Comparison of ENCODE assay signal across 2 cellular contexts in genomic region chr5:16880547-16880946, GRCh38.
TF ChIP-seq lines count a peak whose summit lies in the region.

No MANE protein-coding gene starts in this region.

TF ChIP-seq in IMR-90, 13 proteins besides CTCF, POLR2A, EP300 and RAD21:
- TF ChIP-seq CEBPB (IDR thresholded peaks at IDR 0.05; ENCODE audit: low read depth, low read length), result no peak
- no peak for TF ChIP-seq ELK1 (IDR thresholded peaks at IDR 0.05; ENCODE audit: borderline replicate concordance, low read depth, low read length)

TF ChIP-seq in WTC11, 78 proteins besides CTCF, POLR2A, EP300 and RAD21:
- TF ChIP-seq MLX (CRISPR knock-in tag; IDR thresholded peaks at IDR 0.05) (no peak), ZNF219 (CRISPR knock-in tag; IDR thresholded peaks at IDR 0.05; ENCODE audit: borderline replicate concordance) (no peak), ZNF396 (CRISPR knock-in tag; IDR thresholded peaks at IDR 0.05; ENCODE audit: borderline replicate concordance) (no peak), SMAD4 (CRISPR knock-in tag; IDR thresholded peaks at IDR 0.05) (no peak), TCF7 (CRISPR knock-in tag; IDR thresholded peaks at IDR 0.05; ENCODE audit: low read depth) (no peak), ZNF121 (CRISPR knock-in tag; IDR thresholded peaks at IDR 0.05) (no peak), SMAD3 (CRISPR knock-in tag; IDR thresholded peaks at IDR 0.05; ENCODE audit: borderline replicate concordance) (no peak), JUN (CRISPR knock-in tag; IDR thresholded peaks at IDR 0.05) (no peak), ZNF416 (CRISPR knock-in tag; IDR thresholded peaks at IDR 0.05) (no peak), NR3C1 (CRISPR knock-in tag; conservative IDR thresholded peaks at IDR 0.05; ENCODE audit: low read depth) (no peak), HMGA2 (CRISPR knock-in tag; IDR thresholded peaks at IDR 0.05) (no peak), ELF4 (CRISPR knock-in tag; IDR thresholded peaks at IDR 0.05; ENCODE audit: low read depth) (no peak), ZNF425 (CRISPR knock-in tag; conservative IDR thresholded peaks at IDR 0.05) (no peak), TEAD1 (CRISPR knock-in tag; IDR thresholded peaks at IDR 0.05) (no peak), ESRRA (CRISPR knock-in tag; IDR thresholded peaks at IDR 0.05; ENCODE audit: borderline replicate concordance) (no peak), CBFB (CRISPR knock-in tag; IDR thresholded peaks at IDR 0.05; ENCODE audit: low read depth) (no peak), TP53 (CRISPR knock-in tag; IDR thresholded peaks at IDR 0.05) (no peak)
